In the genomic region with DNA sequence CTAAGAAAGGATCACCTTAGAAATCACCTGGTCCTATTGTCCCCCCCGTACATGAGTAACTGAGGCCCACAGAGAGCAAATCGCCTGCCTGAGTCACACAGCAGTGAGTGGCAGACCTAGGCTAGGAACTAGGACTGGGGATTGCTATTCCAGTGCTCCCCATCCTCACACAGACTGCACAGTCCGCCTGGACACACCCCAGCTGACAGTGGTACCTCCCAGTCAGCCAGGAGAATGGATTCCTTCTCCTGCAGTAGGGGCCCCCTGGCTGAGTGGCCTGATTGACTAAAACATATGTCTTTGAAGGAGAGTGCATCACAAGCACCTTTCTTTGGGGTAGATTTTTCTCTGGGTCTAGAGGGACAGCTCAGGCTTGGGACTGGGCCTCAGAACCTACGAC, we compare ENCODE assay signal across 31 cellular contexts. TPM values are rescaled to one million over a fixed set of nuclear protein-coding genes. Genes with fewer than 3 reads are reported as not detected.
"Had no signal": no experiment of that assay in that cellular context is flagged by ENCODE, and none has a peak within 500 bp of the region (broad histone marks: within the 10 kb centered on the region; RNA-seq: fewer than 3 reads in every experiment).

No MANE protein-coding gene starts in this region.

- H3K27ac Mint-ChIP-seq: activated B cell treated with CpG ODN at 0.5 μM for 24 hours; activated CD4-positive, alpha-beta memory T cell treated with anti-CD3 and anti-CD28 coated beads for 36 hours; activated CD4-positive, alpha-beta T cell treated with anti-CD3 and anti-CD28 coated beads for 36 hours; activated CD4-positive, alpha-beta T cell treated with anti-CD3 and anti-CD28 coated beads, Interleukin-2, amount 10 ng/mL, durations not matched to agents 24 days and 14 days; activated naive CD4-positive, alpha-beta T cell treated with anti-CD3 and anti-CD28 coated beads, Interleukin-2, amount 10 ng/mL, durations not matched to agents 7 days and 5 days; activated naive CD4-positive, alpha-beta T cell treated with anti-CD3 and anti-CD28 coated beads, Interleukin-2, amount 50 U/mL, for 72 hours; activated naive CD8-positive, alpha-beta T cell treated with anti-CD3 and anti-CD28 coated beads, Interleukin-2, amount 10 ng/mL, durations not matched to agents 7 days and 5 days; activated T-cell treated with anti-CD3 and anti-CD28 coated beads, Interleukin-2, amount 50 U/mL, for 24 hours; activated T-cell treated with anti-CD3 and anti-CD28 coated beads, Interleukin-2, amount 50 U/mL, for 72 hours; dendritic cell treated with granulocyte-macrophage colony-stimulating factor and Interleukin-4, amounts not matched to agents 40 ng/mL and 50 ng/mL, for 4 days; endodermal cell had no signal

- H3K9me3 Mint-ChIP-seq: activated B cell treated with CpG ODN at 0.5 μM for 24 hours; activated CD4-positive, alpha-beta memory T cell treated with anti-CD3 and anti-CD28 coated beads for 36 hours; activated CD4-positive, alpha-beta T cell treated with anti-CD3 and anti-CD28 coated beads, Interleukin-2, amount 10 ng/mL, durations not matched to agents 24 days and 14 days; activated naive CD4-positive, alpha-beta T cell treated with anti-CD3 and anti-CD28 coated beads, Interleukin-2, amount 10 ng/mL, durations not matched to agents 7 days and 5 days; activated naive CD4-positive, alpha-beta T cell treated with anti-CD3 and anti-CD28 coated beads, Interleukin-2, amount 50 U/mL, for 72 hours; activated naive CD8-positive, alpha-beta T cell treated with anti-CD3 and anti-CD28 coated beads, Interleukin-2, amount 10 ng/mL, durations not matched to agents 7 days and 5 days; activated T-cell treated with anti-CD3 and anti-CD28 coated beads, Interleukin-2, amount 50 U/mL, for 24 hours; activated T-cell treated with anti-CD3 and anti-CD28 coated beads, Interleukin-2, amount 50 U/mL, for 72 hours; central memory CD8-positive, alpha-beta T cell; dendritic cell treated with granulocyte-macrophage colony-stimulating factor and Interleukin-4, amounts not matched to agents 40 ng/mL and 50 ng/mL, for 4 days; endodermal cell had no signal

- ATAC-seq: activated CD4-positive, alpha-beta T cell treated with anti-CD3 and anti-CD28 coated beads for 36 hours; activated CD4-positive, CD25-positive, alpha-beta regulatory T cell treated with anti-CD3 and anti-CD28 coated beads, Interleukin-2, amount 50 U/mL, for 24 hours; activated naive CD4-positive, alpha-beta T cell treated with anti-CD3 and anti-CD28 coated beads, Interleukin-2, amount 50 U/mL, for 72 hours; activated T-cell treated with anti-CD3 and anti-CD28 coated beads, Interleukin-2, amount 50 U/mL, for 72 hours; esophagus mucosa had no signal

- H3K36me3 ChIP-seq: brain microvascular endothelial cell had no signal

- H3K27ac ChIP-seq: brain microvascular endothelial cell, coronary artery, VCaP had no signal

- H3K4me3 Mint-ChIP-seq: activated B cell treated with CpG ODN at 0.5 μM for 24 hours; activated CD4-positive, alpha-beta memory T cell treated with anti-CD3 and anti-CD28 coated beads for 36 hours; activated CD4-positive, alpha-beta T cell treated with anti-CD3 and anti-CD28 coated beads for 36 hours; activated CD4-positive, alpha-beta T cell treated with anti-CD3 and anti-CD28 coated beads, Interleukin-2, amount 10 ng/mL, durations not matched to agents 24 days and 14 days; activated naive CD4-positive, alpha-beta T cell treated with anti-CD3 and anti-CD28 coated beads, Interleukin-2, amount 10 ng/mL, durations not matched to agents 7 days and 5 days; activated naive CD8-positive, alpha-beta T cell treated with anti-CD3 and anti-CD28 coated beads, Interleukin-2, amount 10 ng/mL, durations not matched to agents 7 days and 5 days; activated T-cell treated with anti-CD3 and anti-CD28 coated beads, Interleukin-2, amount 50 U/mL, for 24 hours; activated T-cell treated with anti-CD3 and anti-CD28 coated beads, Interleukin-2, amount 50 U/mL, for 72 hours; central memory CD8-positive, alpha-beta T cell; dendritic cell treated with granulocyte-macrophage colony-stimulating factor and Interleukin-4, amounts not matched to agents 40 ng/mL and 50 ng/mL, for 4 days; endodermal cell had no signal

- H3K4me1 Mint-ChIP-seq: activated B cell treated with CpG ODN at 0.5 μM for 24 hours; activated CD4-positive, alpha-beta T cell treated with anti-CD3 and anti-CD28 coated beads for 36 hours; activated CD4-positive, alpha-beta T cell treated with anti-CD3 and anti-CD28 coated beads, Interleukin-2, amount 10 ng/mL, durations not matched to agents 24 days and 14 days; activated naive CD4-positive, alpha-beta T cell treated with anti-CD3 and anti-CD28 coated beads, Interleukin-2, amount 10 ng/mL, durations not matched to agents 7 days and 5 days; activated naive CD8-positive, alpha-beta T cell treated with anti-CD3 and anti-CD28 coated beads, Interleukin-2, amount 10 ng/mL, durations not matched to agents 7 days and 5 days; central memory CD8-positive, alpha-beta T cell; endodermal cell had no signal

- H3K36me3 Mint-ChIP-seq: activated CD4-positive, alpha-beta memory T cell treated with anti-CD3 and anti-CD28 coated beads for 36 hours; activated naive CD4-positive, alpha-beta T cell treated with anti-CD3 and anti-CD28 coated beads, Interleukin-2, amount 10 ng/mL, durations not matched to agents 7 days and 5 days; activated naive CD4-positive, alpha-beta T cell treated with anti-CD3 and anti-CD28 coated beads, Interleukin-2, amount 50 U/mL, for 72 hours; activated naive CD8-positive, alpha-beta T cell treated with anti-CD3 and anti-CD28 coated beads, Interleukin-2, amount 10 ng/mL, durations not matched to agents 7 days and 5 days had no signal

- DNase-seq: activated B cell treated with CpG ODN at 0.5 μM for 24 hours; activated CD4-positive, alpha-beta memory T cell treated with anti-CD3 and anti-CD28 coated beads for 36 hours; activated CD4-positive, alpha-beta T cell treated with anti-CD3 and anti-CD28 coated beads for 36 hours; activated CD4-positive, alpha-beta T cell treated with anti-CD3 and anti-CD28 coated beads, Interleukin-2, amount 10 ng/mL, durations not matched to agents 24 days and 14 days; activated CD8-positive, alpha-beta memory T cell treated with anti-CD3 and anti-CD28 coated beads, Interleukin-2, amount 50 U/mL, for 48 hours; activated gamma-delta T cell; activated naive CD4-positive, alpha-beta T cell; activated naive CD4-positive, alpha-beta T cell treated with anti-CD3 and anti-CD28 coated beads, Interleukin-2, amount 10 ng/mL, durations not matched to agents 7 days and 5 days; activated naive CD8-positive, alpha-beta T cell treated with anti-CD3 and anti-CD28 coated beads, Interleukin-2, amount 10 ng/mL, durations not matched to agents 7 days and 5 days; activated T-cell treated with anti-CD3 and anti-CD28 coated beads for 4 hours; activated T-cell treated with anti-CD3 and anti-CD28 coated beads, Interleukin-2, amount 50 U/mL, for 24 hours; activated T-cell treated with anti-CD3 and anti-CD28 coated beads, Interleukin-2, amount 50 U/mL, for 72 hours; amniotic stem cell; anterior cingulate cortex; brain microvascular endothelial cell; dorsolateral prefrontal cortex; effector memory CD4-positive, alpha-beta T cell; endodermal cell; foreskin fibroblast; head of caudate nucleus; T-helper 2 cell had no signal

- H3K4me3 ChIP-seq: coronary artery, dorsolateral prefrontal cortex had no signal

RNA-seq across cellular contexts. Expression of a gene that starts 39.2 kb away (rescaled TPM):
- total RNA-seq: activated B cell treated with CpG ODN at 0.5 μM for 24 hours; activated CD4-positive, alpha-beta memory T cell treated with anti-CD3 and anti-CD28 coated beads for 36 hours; activated CD4-positive, alpha-beta T cell treated with anti-CD3 and anti-CD28 coated beads for 36 hours; activated CD4-positive, alpha-beta T cell treated with anti-CD3 and anti-CD28 coated beads, Interleukin-2, amount 10 ng/mL, durations not matched to agents 24 days and 14 days; activated naive CD4-positive, alpha-beta T cell treated with anti-CD3 and anti-CD28 coated beads, Interleukin-2, amount 50 U/mL, for 72 hours; activated naive CD8-positive, alpha-beta T cell treated with anti-CD3 and anti-CD28 coated beads, Interleukin-2, amount 10 ng/mL, durations not matched to agents 7 days and 5 days; activated T-cell treated with anti-CD3 and anti-CD28 coated beads, Interleukin-2, amount 50 U/mL, for 72 hours; bronchial epithelial cell; endodermal cell; T-helper 1 cell treated with Interleukin-12 subunit alpha and Interleukin-12 subunit beta and Interleukin-4 antibody, amounts not matched to agents 30 ng/mL and 1 ng/mL, for 36 hours had no signal

RNA-seq across cellular contexts. Expression of a gene that starts 54.1 kb away (rescaled TPM):
- total RNA-seq: bronchial epithelial cell, cardiac septum had no signal
